ENCODE assay signal across 1 cellular context in genomic region chr16:71933913-71934696, GRCh38.
A peak's percentile ranks its signal among the peaks of the same experiment; 100 is the strongest.
TF ChIP-seq lines count a peak whose summit lies in the region.

No MANE protein-coding gene starts in this region.

TF ChIP-seq in HepG2, 621 proteins besides CTCF, POLR2A, EP300 and RAD21 (continued from another document):
- TF ChIP-seq ZNF574 (CRISPR knock-in tag; IDR thresholded peaks at IDR 0.05): no peak
- TF ChIP-seq AGO2 (optimal IDR thresholded peaks at IDR 0.05; ENCODE audit: low read depth, low read length): peak; percentile 60
- TF ChIP-seq ZBTB39 (CRISPR knock-in tag; IDR thresholded peaks at IDR 0.05): no peak
- TF ChIP-seq RBM22 (optimal IDR thresholded peaks at IDR 0.05; ENCODE audit: low read length): peak; percentile 76
- peak; percentile 21; the same call in 1 of the 2 replicates for TF ChIP-seq ZNF687 (CRISPR knock-in tag; IDR thresholded peaks at IDR 0.05)
- no peak for TF ChIP-seq ZMAT3 (CRISPR knock-in tag; conservative IDR thresholded peaks at IDR 0.05)
- no peak for TF ChIP-seq U2AF2 (IDR thresholded peaks at IDR 0.05; ENCODE audit: low read depth, low read length)
